ENCODE assay signal across 18 cellular contexts in genomic region chr20:59412251-59412650, GRCh38.
"Had no signal": no experiment of that assay in that cellular context is flagged by ENCODE, and none has a peak within 500 bp of the region (broad histone marks: within the 10 kb centered on the region; RNA-seq: fewer than 3 reads in every experiment).

No MANE protein-coding gene starts in this region.

- H3K9me3 ChIP-seq: transverse colon had no signal

- H3K4me3 ChIP-seq: transverse colon had no signal

- H3K4me1 Mint-ChIP-seq: activated CD4-positive, alpha-beta T cell treated with anti-CD3 and anti-CD28 coated beads, Interleukin-2, amount 10 ng/mL, durations not matched to agents 7 days and 5 days; activated naive CD8-positive, alpha-beta T cell treated with anti-CD3 and anti-CD28 coated beads, Interleukin-2, amount 10 ng/mL, durations not matched to agents 7 days and 5 days; central memory CD8-positive, alpha-beta T cell; naive thymus-derived CD8-positive, alpha-beta T cell had no signal

- H3K27ac Mint-ChIP-seq: activated CD4-positive, alpha-beta T cell treated with anti-CD3 and anti-CD28 coated beads, Interleukin-2, amount 10 ng/mL, durations not matched to agents 7 days and 5 days; activated naive CD8-positive, alpha-beta T cell treated with anti-CD3 and anti-CD28 coated beads, Interleukin-2, amount 10 ng/mL, durations not matched to agents 7 days and 5 days; activated T-helper 1 cell treated with anti-CD3 and anti-CD28 coated beads, Interleukin-12 subunit alpha, Interleukin-12 subunit beta, Interleukin-2, Interleukin-4 antibody, amounts not matched to agents 30 ng/mL and 10 ng/mL and 1 ng/mL, durations not matched to agents 14 hours and 24 hours and 36 hours; naive thymus-derived CD8-positive, alpha-beta T cell had no signal

- H3K9me3 Mint-ChIP-seq: activated CD4-positive, alpha-beta T cell treated with anti-CD3 and anti-CD28 coated beads, Interleukin-2, amount 10 ng/mL, durations not matched to agents 7 days and 5 days; activated naive CD8-positive, alpha-beta T cell treated with anti-CD3 and anti-CD28 coated beads, Interleukin-2, amount 10 ng/mL, durations not matched to agents 7 days and 5 days; activated T-helper 1 cell treated with anti-CD3 and anti-CD28 coated beads, Interleukin-12 subunit alpha, Interleukin-12 subunit beta, Interleukin-2, Interleukin-4 antibody, amounts not matched to agents 30 ng/mL and 10 ng/mL and 1 ng/mL, durations not matched to agents 14 hours and 24 hours and 36 hours; central memory CD8-positive, alpha-beta T cell; naive thymus-derived CD8-positive, alpha-beta T cell had no signal

- ATAC-seq: naive thymus-derived CD8-positive, alpha-beta T cell; right cardiac atrium had no signal

- H3K4me3 Mint-ChIP-seq: activated CD4-positive, alpha-beta T cell treated with anti-CD3 and anti-CD28 coated beads, Interleukin-2, amount 10 ng/mL, durations not matched to agents 7 days and 5 days; activated naive CD8-positive, alpha-beta T cell treated with anti-CD3 and anti-CD28 coated beads, Interleukin-2, amount 10 ng/mL, durations not matched to agents 7 days and 5 days; activated T-helper 1 cell treated with anti-CD3 and anti-CD28 coated beads, Interleukin-12 subunit alpha, Interleukin-12 subunit beta, Interleukin-2, Interleukin-4 antibody, amounts not matched to agents 30 ng/mL and 10 ng/mL and 1 ng/mL, durations not matched to agents 14 hours and 24 hours and 36 hours; brain; central memory CD8-positive, alpha-beta T cell; naive thymus-derived CD8-positive, alpha-beta T cell had no signal

- DNase-seq: activated CD4-positive, alpha-beta T cell treated with anti-CD3 and anti-CD28 coated beads, Interleukin-2, amount 10 ng/mL, durations not matched to agents 7 days and 5 days; activated naive CD4-positive, alpha-beta T cell; activated naive CD8-positive, alpha-beta T cell treated with anti-CD3 and anti-CD28 coated beads, Interleukin-2, amount 10 ng/mL, durations not matched to agents 7 days and 5 days; effector memory CD4-positive, alpha-beta T cell; foreskin melanocyte; head of caudate nucleus; kidney glomerular epithelial cell; mesenchymal stem cell; naive thymus-derived CD8-positive, alpha-beta T cell; right cardiac atrium; small intestine; stimulated activated CD4-positive, alpha-beta T cell treated with anti-CD3 and anti-CD28 coated beads, Interleukin-4, amount 100 ng/mL, for 24 hours; stimulated activated naive CD4-positive, alpha-beta T cell treated with Interleukin-2 at 50 U/mL for 16 hours; T-helper 2 cell; transverse colon had no signal

- H3K27me3 Mint-ChIP-seq: activated CD4-positive, alpha-beta T cell treated with anti-CD3 and anti-CD28 coated beads, Interleukin-2, amount 10 ng/mL, durations not matched to agents 7 days and 5 days had no signal

- H3K4me1 ChIP-seq: transverse colon had no signal

- H3K36me3 Mint-ChIP-seq: activated naive CD8-positive, alpha-beta T cell treated with anti-CD3 and anti-CD28 coated beads, Interleukin-2, amount 10 ng/mL, durations not matched to agents 7 days and 5 days; brain; naive thymus-derived CD8-positive, alpha-beta T cell had no signal

- H3K36me3 ChIP-seq: transverse colon had no signal
